In genomic region chrX:71254092-71254941, GRCh38 we compare ENCODE assay signal across 8 cellular contexts. TPM values are rescaled to one million over a fixed set of nuclear protein-coding genes. Genes with fewer than 3 reads are reported as not detected.
DNase-seq lines count a peak whose midpoint lies in the region; ATAC-seq, FAIRE-seq and TF ChIP-seq lines count a peak whose summit lies in the region.

ZMYM3 (minus strand) TSS chrX:71254140; CDS start chrX:71253255, 885 bp downstream.

- no peaks in the 10 kb centered on the region for H3K9me3 ChIP-seq in psoas muscle

- no peaks in the 10 kb centered on the region for H3K27me3 ChIP-seq in psoas muscle (ENCODE audit: insufficient read depth in 3 of 3, low read length in 2 of 3)

- H3K27ac ChIP-seq in psoas muscle (peak within 1 kb of the TSS; percentile 81), urinary bladder (ENCODE audit: low read depth) (peak within 1 kb of the TSS; percentile 69)

- no peak for TF ChIP-seq CTCF in psoas muscle (IDR thresholded peaks at IDR 0.05)

- FAIRE-seq in GM18507 (lab: Jason Lieb, UNC), result peak; percentile 94

- H3K4me3 ChIP-seq in psoas muscle, result peak within 1 kb of the TSS; percentile 73
- H3K4me3 ChIP-seq in urinary bladder (ENCODE audit: low read depth, low read length), result peak within 1 kb of the TSS; percentile 68

- ATAC-seq in HG02970 (IDR thresholded peaks at IDR 0.05; ENCODE audit: low FRiP score, unreplicated experiment) (peak; percentile 65), left ventricle myocardium superior (peak; percentile 96), psoas muscle (peak; percentile 94 to 96 (median 94))

- intact Hi-C loops in T-helper 2 cell treated with Interferon-gamma antibody and Interleukin-4, amounts not matched to agents 100 ng/mL and 5 ng/mL, for 36 hours (cut with micrococcal nuclease), result loop anchor here (1.0 to 5.0 kb wide), 4 partner anchors 29 to 238 kb away; partner anchors contain the start of genes NONO and TAF1
- intact Hi-C loops in left ventricle myocardium superior (cut with micrococcal nuclease), result loop anchor here (5.0 kb wide), 1 partner anchor 113 kb away; the partner anchor contains the start of gene TAF1
- intact Hi-C loops in psoas muscle (cut with DNase I), result no loop called here

- peak; percentile 70 for DNase-seq in GM18507 (ENCODE audit: extremely low spot score, insufficient read length, low read depth)
- peak; percentile 16 to 53 for DNase-seq in NCI-H1930 (lab: John Stamatoyannopoulos, UW)
- DNase-seq in anterior cingulate cortex (lab: John Stamatoyannopoulos, UW), result peak; percentile 9 to 90 (median 76)
- peak; percentile 93 for DNase-seq in left ventricle myocardium superior
- peak; percentile 88 to 93 for DNase-seq in psoas muscle

- WGBS in psoas muscle, 3 donors, result 1 to 17% (median 1%) methylated on average over 31 to 54 of the region's 54 CpGs
- WGBS in urinary bladder, result 1% methylated on average over 54 of the region's 54 CpGs

- H3K4me1 ChIP-seq in psoas muscle (no peaks in the 10 kb centered on the region), urinary bladder (ENCODE audit: insufficient read depth) (peaks cover 3% of the 10 kb centered on the region)

- peaks cover 0 to 17% of the 10 kb centered on the region in 2 donors for H3K36me3 ChIP-seq in psoas muscle (ENCODE audit: insufficient read depth in 1 of 2, low read depth in 1 of 2)
- H3K36me3 ChIP-seq in urinary bladder (ENCODE audit: insufficient read depth), result no peaks in the 10 kb centered on the region

RNA-seq across cellular contexts. Expression of gene ZMYM3, which starts in this region (rescaled TPM):
- total RNA-seq in T-helper 2 cell treated with Interferon-gamma antibody and Interleukin-4, amounts not matched to agents 100 ng/mL and 5 ng/mL, for 36 hours, result 20.9 and 21.8 TPM in 2 replicates
- total RNA-seq in left ventricle myocardium superior (16.3 TPM), psoas muscle (10 to 100 TPM in 1 of 4 donors, 1 to 10 TPM in 3; 6.3 to 10.6 (median 7.2) TPM), urinary bladder (16.9 TPM)
- polyA plus RNA-seq in psoas muscle (1 to 10 TPM; 2.5 to 4.0 (median 3.0) TPM), urinary bladder (15.9 TPM)

Comparison
In these comparisons a context has a peak if more than half of its experiments do, and no peak if none do; other contexts are left out.
1. Peak in every context shown above with its lines: DNase-seq, ATAC-seq, H3K4me3 ChIP-seq and H3K27ac ChIP-seq.
2. DNase-seq: peak in every context shown above with its lines; median percentile 93 in left ventricle myocardium superior; 90 in psoas muscle; 76 in anterior cingulate cortex; 70 in GM18507; 34 in NCI-H1930.
3. intact Hi-C loops: an anchor here in T-helper 2 cell treated with Interferon-gamma antibody and Interleukin-4, amounts not matched to agents 100 ng/mL and 5 ng/mL, for 36 hours (1.0 to 5.0 kb wide) and left ventricle myocardium superior (5.0 kb wide); none called in psoas muscle.